1 cellular context compared by ENCODE assay signal in genomic region chr16:3170440-3171180, GRCh38.
TF ChIP-seq lines count a peak whose summit lies in the region.

No MANE protein-coding gene starts in this region.

TF ChIP-seq in HepG2, 621 proteins besides CTCF, POLR2A, EP300 and RAD21 (continued from another document and continues in another):
- no peak for TF ChIP-seq PAXIP1 (CRISPR knock-in tag; conservative IDR thresholded peaks at IDR 0.05)
- TF ChIP-seq ZFY (CRISPR knock-in tag; IDR thresholded peaks at IDR 0.05), result 0 out of 2 replicates have a peak, but pooled peaks have one; percentile 4
- TF ChIP-seq RAD51 (IDR thresholded peaks at IDR 0.05; ENCODE audit: borderline replicate concordance), result no peak
- TF ChIP-seq PLRG1 (conservative IDR thresholded peaks at IDR 0.05), result no peak
- no peak for TF ChIP-seq XBP1 (CRISPR knock-in tag; IDR thresholded peaks at IDR 0.05)
- no peak for TF ChIP-seq ZNF792 (CRISPR knock-in tag; IDR thresholded peaks at IDR 0.05)
- no peak for TF ChIP-seq HNRNPLL (IDR thresholded peaks at IDR 0.05; ENCODE audit: low read depth, low read length, poor library complexity, severe bottlenecking)
- TF ChIP-seq ZBTB7A (CRISPR knock-in tag; IDR thresholded peaks at IDR 0.05), result no peak
- TF ChIP-seq MEF2D (CRISPR knock-in tag; IDR thresholded peaks at IDR 0.05), result no peak
- TF ChIP-seq CEBPG (CRISPR knock-in tag; IDR thresholded peaks at IDR 0.05), result no peak
- TF ChIP-seq ARID4A (CRISPR knock-in tag; IDR thresholded peaks at IDR 0.05; ENCODE audit: borderline replicate concordance), result peak; percentile 58
- TF ChIP-seq GPN1 (CRISPR knock-in tag; IDR thresholded peaks at IDR 0.05; ENCODE audit: borderline replicate concordance), result no peak
- TF ChIP-seq KDM2A (CRISPR knock-in tag; IDR thresholded peaks at IDR 0.05; ENCODE audit: borderline replicate concordance, low read depth), result 0 out of 2 replicates have a peak, but pooled peaks have one; percentile 26
- no peak for TF ChIP-seq HMGA1 (CRISPR knock-in tag; conservative IDR thresholded peaks at IDR 0.05)
- TF ChIP-seq ZBTB3 (CRISPR knock-in tag; IDR thresholded peaks at IDR 0.05; ENCODE audit: borderline replicate concordance, low read depth), result no peak
- TF ChIP-seq, protein P1, sequence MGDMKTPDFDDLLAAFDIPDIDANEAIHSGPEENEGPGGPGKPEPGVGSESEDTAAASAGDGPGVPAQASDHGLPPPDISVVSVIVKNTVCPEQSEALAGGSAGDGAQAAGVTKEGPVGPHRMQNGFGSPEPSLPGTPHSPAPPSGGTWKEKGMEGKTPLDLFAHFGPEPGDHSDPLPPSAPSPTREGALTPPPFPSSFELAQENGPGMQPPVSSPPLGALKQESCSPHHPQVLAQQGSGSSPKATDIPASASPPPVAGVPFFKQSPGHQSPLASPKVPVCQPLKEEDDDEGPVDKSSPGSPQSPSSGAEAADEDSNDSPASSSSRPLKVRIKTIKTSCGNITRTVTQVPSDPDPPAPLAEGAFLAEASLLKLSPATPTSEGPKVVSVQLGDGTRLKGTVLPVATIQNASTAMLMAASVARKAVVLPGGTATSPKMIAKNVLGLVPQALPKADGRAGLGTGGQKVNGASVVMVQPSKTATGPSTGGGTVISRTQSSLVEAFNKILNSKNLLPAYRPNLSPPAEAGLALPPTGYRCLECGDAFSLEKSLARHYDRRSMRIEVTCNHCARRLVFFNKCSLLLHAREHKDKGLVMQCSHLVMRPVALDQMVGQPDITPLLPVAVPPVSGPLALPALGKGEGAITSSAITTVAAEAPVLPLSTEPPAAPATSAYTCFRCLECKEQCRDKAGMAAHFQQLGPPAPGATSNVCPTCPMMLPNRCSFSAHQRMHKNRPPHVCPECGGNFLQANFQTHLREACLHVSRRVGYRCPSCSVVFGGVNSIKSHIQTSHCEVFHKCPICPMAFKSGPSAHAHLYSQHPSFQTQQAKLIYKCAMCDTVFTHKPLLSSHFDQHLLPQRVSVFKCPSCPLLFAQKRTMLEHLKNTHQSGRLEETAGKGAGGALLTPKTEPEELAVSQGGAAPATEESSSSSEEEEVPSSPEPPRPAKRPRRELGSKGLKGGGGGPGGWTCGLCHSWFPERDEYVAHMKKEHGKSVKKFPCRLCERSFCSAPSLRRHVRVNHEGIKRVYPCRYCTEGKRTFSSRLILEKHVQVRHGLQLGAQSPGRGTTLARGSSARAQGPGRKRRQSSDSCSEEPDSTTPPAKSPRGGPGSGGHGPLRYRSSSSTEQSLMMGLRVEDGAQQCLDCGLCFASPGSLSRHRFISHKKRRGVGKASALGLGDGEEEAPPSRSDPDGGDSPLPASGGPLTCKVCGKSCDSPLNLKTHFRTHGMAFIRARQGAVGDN (CRISPR knock-in tag; IDR thresholded peaks at IDR 0.05), result peak; percentile 40
- no peak for TF ChIP-seq PREB (CRISPR knock-in tag; IDR thresholded peaks at IDR 0.05)
- TF ChIP-seq THAP11 (CRISPR knock-in tag; IDR thresholded peaks at IDR 0.05), result no peak
- no peak for TF ChIP-seq HOXD1 (CRISPR knock-in tag; IDR thresholded peaks at IDR 0.05)
- TF ChIP-seq NR3C1 (CRISPR knock-in tag; IDR thresholded peaks at IDR 0.05), result no peak
- no peak for TF ChIP-seq MXD4 (CRISPR knock-in tag; IDR thresholded peaks at IDR 0.05)
- TF ChIP-seq ZNF761 (CRISPR knock-in tag; conservative IDR thresholded peaks at IDR 0.05), result no peak
- peak; percentile 14; the same call in 1 of the 2 replicates for TF ChIP-seq MAX (IDR thresholded peaks at IDR 0.05)
- no peak for TF ChIP-seq ZNF205 (CRISPR knock-in tag; IDR thresholded peaks at IDR 0.05)
- no peak for TF ChIP-seq CBX2 (IDR thresholded peaks at IDR 0.05; ENCODE audit: low read depth, low read length)
- no peak for TF ChIP-seq CBX2 (CRISPR knock-in tag; IDR thresholded peaks at IDR 0.05; ENCODE audit: low read depth)
- TF ChIP-seq FOSL2 (CRISPR knock-in tag; IDR thresholded peaks at IDR 0.05), result 0 out of 2 replicates have a peak, but pooled peaks have one; percentile 5
- no peak for TF ChIP-seq ISX (CRISPR knock-in tag; conservative IDR thresholded peaks at IDR 0.05)
- TF ChIP-seq ARNT (IDR thresholded peaks at IDR 0.05), result no peak
- TF ChIP-seq NCOA1 (CRISPR knock-in tag; IDR thresholded peaks at IDR 0.05), result no peak
- TF ChIP-seq SETDB1 (CRISPR knock-in tag; IDR thresholded peaks at IDR 0.05; ENCODE audit: borderline replicate concordance), result no peak
- TF ChIP-seq ZNF788 (CRISPR knock-in tag; IDR thresholded peaks at IDR 0.05; ENCODE audit: borderline replicate concordance), result peak; percentile 15; the same call in 1 of the 2 replicates
- no peak for TF ChIP-seq MEIS1 (CRISPR knock-in tag; IDR thresholded peaks at IDR 0.05; ENCODE audit: borderline replicate concordance)
- TF ChIP-seq RNF2 (conservative IDR thresholded peaks at IDR 0.05; ENCODE audit: low read depth), result no peak
- no peak for TF ChIP-seq NFE2L2 (IDR thresholded peaks at IDR 0.05; ENCODE audit: low read length)
- no peak for TF ChIP-seq REXO4 (CRISPR knock-in tag; IDR thresholded peaks at IDR 0.05; ENCODE audit: borderline replicate concordance)
- TF ChIP-seq DMAP1 (CRISPR knock-in tag; IDR thresholded peaks at IDR 0.05), result peak; percentile 40; the same call in 1 of the 2 replicates
- TF ChIP-seq YY1 (IDR thresholded peaks at IDR 0.05; ENCODE audit: insufficient read depth, insufficient replicate concordance, low read depth, low read length), result no peak
- TF ChIP-seq SMAD9 (CRISPR knock-in tag; IDR thresholded peaks at IDR 0.05), result no peak
- TF ChIP-seq ZNF564 (CRISPR knock-in tag; IDR thresholded peaks at IDR 0.05), result no peak
- peak; percentile 81; the same call in 1 of the 2 replicates for TF ChIP-seq TFAP4 (IDR thresholded peaks at IDR 0.05; ENCODE audit: borderline replicate concordance, low read depth)
- no peak for TF ChIP-seq ZNF382 (CRISPR knock-in tag; IDR thresholded peaks at IDR 0.05; ENCODE audit: borderline replicate concordance)
- TF ChIP-seq, protein P2, sequence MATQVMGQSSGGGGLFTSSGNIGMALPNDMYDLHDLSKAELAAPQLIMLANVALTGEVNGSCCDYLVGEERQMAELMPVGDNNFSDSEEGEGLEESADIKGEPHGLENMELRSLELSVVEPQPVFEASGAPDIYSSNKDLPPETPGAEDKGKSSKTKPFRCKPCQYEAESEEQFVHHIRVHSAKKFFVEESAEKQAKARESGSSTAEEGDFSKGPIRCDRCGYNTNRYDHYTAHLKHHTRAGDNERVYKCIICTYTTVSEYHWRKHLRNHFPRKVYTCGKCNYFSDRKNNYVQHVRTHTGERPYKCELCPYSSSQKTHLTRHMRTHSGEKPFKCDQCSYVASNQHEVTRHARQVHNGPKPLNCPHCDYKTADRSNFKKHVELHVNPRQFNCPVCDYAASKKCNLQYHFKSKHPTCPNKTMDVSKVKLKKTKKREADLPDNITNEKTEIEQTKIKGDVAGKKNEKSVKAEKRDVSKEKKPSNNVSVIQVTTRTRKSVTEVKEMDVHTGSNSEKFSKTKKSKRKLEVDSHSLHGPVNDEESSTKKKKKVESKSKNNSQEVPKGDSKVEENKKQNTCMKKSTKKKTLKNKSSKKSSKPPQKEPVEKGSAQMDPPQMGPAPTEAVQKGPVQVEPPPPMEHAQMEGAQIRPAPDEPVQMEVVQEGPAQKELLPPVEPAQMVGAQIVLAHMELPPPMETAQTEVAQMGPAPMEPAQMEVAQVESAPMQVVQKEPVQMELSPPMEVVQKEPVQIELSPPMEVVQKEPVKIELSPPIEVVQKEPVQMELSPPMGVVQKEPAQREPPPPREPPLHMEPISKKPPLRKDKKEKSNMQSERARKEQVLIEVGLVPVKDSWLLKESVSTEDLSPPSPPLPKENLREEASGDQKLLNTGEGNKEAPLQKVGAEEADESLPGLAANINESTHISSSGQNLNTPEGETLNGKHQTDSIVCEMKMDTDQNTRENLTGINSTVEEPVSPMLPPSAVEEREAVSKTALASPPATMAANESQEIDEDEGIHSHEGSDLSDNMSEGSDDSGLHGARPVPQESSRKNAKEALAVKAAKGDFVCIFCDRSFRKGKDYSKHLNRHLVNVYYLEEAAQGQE (IDR thresholded peaks at IDR 0.05; ENCODE audit: borderline replicate concordance in 1 of 2, low read depth in 1 of 2, low read length in 2 of 2), result peak; percentile 16 to 88
- TF ChIP-seq, protein P3, sequence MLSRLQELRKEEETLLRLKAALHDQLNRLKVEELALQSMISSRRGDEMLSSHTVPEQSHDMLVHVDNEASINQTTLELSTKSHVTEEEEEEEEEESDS (CRISPR knock-in tag; IDR thresholded peaks at IDR 0.05; ENCODE audit: borderline replicate concordance), result no peak
- no peak for TF ChIP-seq ZSCAN12 (CRISPR knock-in tag; IDR thresholded peaks at IDR 0.05)
- TF ChIP-seq ZSCAN22 (CRISPR knock-in tag; IDR thresholded peaks at IDR 0.05), result no peak
- TF ChIP-seq ZNF800 (CRISPR knock-in tag; IDR thresholded peaks at IDR 0.05), result peak; percentile 66; the same call in 1 of the 2 replicates
